9 cellular contexts compared by ENCODE assay signal in the genomic region with DNA sequence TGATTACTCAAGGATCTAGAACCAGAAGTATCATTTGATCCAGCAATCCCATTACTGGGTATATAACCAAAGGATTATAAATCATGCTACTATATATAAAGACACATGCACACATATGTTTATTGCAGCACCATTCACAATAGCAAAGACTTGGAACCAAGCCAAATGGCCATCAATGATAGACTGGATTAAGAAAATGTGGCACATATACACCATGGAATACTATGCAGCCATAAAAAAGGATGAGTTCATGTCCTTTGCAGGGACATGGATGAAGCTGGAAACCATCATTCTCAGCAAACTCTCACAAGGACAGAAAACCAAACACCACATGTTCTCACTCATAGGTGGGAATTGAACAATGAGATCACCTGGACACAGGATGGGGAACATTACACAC. TPM values are rescaled to one million over a fixed set of nuclear protein-coding genes. Genes with fewer than 3 reads are reported as not detected.
"Had no signal": no experiment of that assay in that cellular context is flagged by ENCODE, and none has a peak within 500 bp of the region (broad histone marks: within the 10 kb centered on the region; RNA-seq: fewer than 3 reads in every experiment).

No MANE protein-coding gene starts in this region.

RNA-seq across cellular contexts. Expression of a gene that starts 40.9 kb away (rescaled TPM):
- total RNA-seq: OCI-LY7, PC-3, PC-9, RPMI7951, SJCRH30, SJSA1, SK-MEL-5, T-cell had no signal
- polyA plus RNA-seq: SK-N-SH had no signal
